Comparison of ENCODE assay signal across 1 cellular context in the genomic region with DNA sequence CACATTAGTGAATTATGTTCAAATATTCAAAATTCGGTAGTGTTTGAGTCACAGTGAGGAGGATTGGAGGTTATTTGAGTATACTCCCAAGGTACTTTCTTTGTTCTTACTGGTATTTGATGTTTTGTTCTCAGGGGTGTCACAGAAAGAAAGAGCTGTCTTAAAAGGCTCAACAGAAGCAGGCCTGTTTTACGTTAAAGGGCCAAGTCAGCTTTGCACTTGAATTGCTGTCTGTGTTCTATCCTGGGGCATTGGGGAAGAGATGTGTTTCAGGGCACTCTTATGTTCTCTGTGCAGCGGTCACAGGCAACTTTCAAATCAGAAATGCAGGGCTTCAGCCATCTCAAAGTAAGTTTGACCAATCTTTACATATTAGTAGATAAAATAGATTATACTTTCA.
TF ChIP-seq lines count a peak whose summit lies in the region.

No MANE protein-coding gene starts in this region.

TF ChIP-seq in GM23338, 12 proteins besides CTCF, POLR2A, EP300 and RAD21 (continued from another document):
- TF ChIP-seq ZNF114 (CRISPR knock-in tag; IDR thresholded peaks at IDR 0.05) = no peak
- no peak for TF ChIP-seq POLR2AphosphoS5 (IDR thresholded peaks at IDR 0.05; ENCODE audit: low read depth)
- TF ChIP-seq EZH2 (IDR thresholded peaks at IDR 0.05; ENCODE audit: low read depth, unreplicated experiment) = no peak
- TF ChIP-seq ZNF331 (CRISPR knock-in tag; IDR thresholded peaks at IDR 0.05; ENCODE audit: low read depth) = no peak
- no peak for TF ChIP-seq ETS1 (IDR thresholded peaks at IDR 0.05)
TF ChIP-seq in GM23338: peak in this region for 0.
